In genomic region chr19:53792721-53793433, GRCh38 we compare ENCODE assay signal across 8 cellular contexts. TPM values are rescaled to one million over a fixed set of nuclear protein-coding genes. Genes with fewer than 3 reads are reported as not detected.
A peak's percentile ranks its signal among the peaks of the same experiment; 100 is the strongest.
DNase-seq lines count a peak whose midpoint lies in the region; ATAC-seq lines count a peak whose summit lies in the region.

No MANE protein-coding gene starts in this region.

- no peaks in the 10 kb centered on the region for H3K27me3 Mint-ChIP-seq in activated CD4-positive, alpha-beta memory T cell treated with anti-CD3 and anti-CD28 coated beads, Interleukin-2, amount 10 ng/mL, durations not matched to agents 7 days and 5 days
- H3K27me3 Mint-ChIP-seq in memory B cell: no peaks in the 10 kb centered on the region

- CTCF ChIA-PET in activated CD4-positive, alpha-beta memory T cell treated with anti-CD3 and anti-CD28 coated beads, Interleukin-2, amount 10 ng/mL, durations not matched to agents 7 days and 5 days (lab: Charles Lee): interaction anchor here (0.6 to 2.6 kb wide), 38 partner anchors 10 to 598 kb away, joined by 3 to 25 read pairs (median 4); no protein-coding TSS in a partner anchor

- no peak overlapping the region for H3K4me3 Mint-ChIP-seq in activated CD4-positive, alpha-beta memory T cell treated with anti-CD3 and anti-CD28 coated beads, Interleukin-2, amount 10 ng/mL, durations not matched to agents 7 days and 5 days
- H3K4me3 Mint-ChIP-seq in memory B cell: no peak overlapping the region

- H3K4me1 Mint-ChIP-seq in activated CD4-positive, alpha-beta memory T cell treated with anti-CD3 and anti-CD28 coated beads, Interleukin-2, amount 10 ng/mL, durations not matched to agents 7 days and 5 days: no peaks in the 10 kb centered on the region
- H3K4me1 Mint-ChIP-seq in memory B cell: no peaks in the 10 kb centered on the region

- peak; percentile 70 for ATAC-seq in HG03442 (IDR thresholded peaks at IDR 0.05; ENCODE audit: unreplicated experiment)
- peak; percentile 89 for ATAC-seq in memory B cell (ENCODE audit: low read depth)

- no peaks in the 10 kb centered on the region for H3K36me3 Mint-ChIP-seq in activated CD4-positive, alpha-beta memory T cell treated with anti-CD3 and anti-CD28 coated beads, Interleukin-2, amount 10 ng/mL, durations not matched to agents 7 days and 5 days (ENCODE audit: low read depth)
- no peaks in the 10 kb centered on the region for H3K36me3 Mint-ChIP-seq in memory B cell

- H3K27ac Mint-ChIP-seq in activated CD4-positive, alpha-beta memory T cell treated with anti-CD3 and anti-CD28 coated beads, Interleukin-2, amount 10 ng/mL, durations not matched to agents 7 days and 5 days: no peak overlapping the region
- no peak overlapping the region for H3K27ac Mint-ChIP-seq in memory B cell

- DNase-seq in NCI-H2081 (lab: John Stamatoyannopoulos, UW) (peak; percentile 14 to 22), NCI-H2081 treated with DMSO at 0.1 percent for 48 hours (lab: John Stamatoyannopoulos, UW) (no peak), memory B cell (ENCODE audit: low spot score in 2 of 2) (peak; percentile 44 to 63)
- DNase-seq in NK-92 treated with Interleukin-12 subunit alpha and Interleukin-12 subunit beta, amount 100 ng/mL, for 24 hours (lab: John Stamatoyannopoulos, UW): peak; percentile 58
- DNase-seq in activated CD4-positive, alpha-beta memory T cell treated with anti-CD3 and anti-CD28 coated beads, Interleukin-2, amount 10 ng/mL, durations not matched to agents 7 days and 5 days: peak; percentile 82
- peak; percentile 56 for DNase-seq in effector CD8-positive, alpha-beta T cell (lab: John Stamatoyannopoulos, UW)
- peak; percentile 52 for DNase-seq in stimulated activated CD8-positive, alpha-beta memory T cell treated with anti-CD3 and anti-CD28 coated beads, Interleukin-15, amount 100 ng/mL, for 1 hour (ENCODE audit: low read depth)

- POLR2A ChIA-PET in activated CD4-positive, alpha-beta memory T cell treated with anti-CD3 and anti-CD28 coated beads, Interleukin-2, amount 10 ng/mL, durations not matched to agents 7 days and 5 days (lab: Charles Lee): interaction anchor here (0.6 kb wide), 1 partner anchor 73 kb away, joined by 3 read pairs; no protein-coding TSS in a partner anchor

- H3K9me3 Mint-ChIP-seq in activated CD4-positive, alpha-beta memory T cell treated with anti-CD3 and anti-CD28 coated beads, Interleukin-2, amount 10 ng/mL, durations not matched to agents 7 days and 5 days: no peaks in the 10 kb centered on the region
- no peaks in the 10 kb centered on the region for H3K9me3 Mint-ChIP-seq in memory B cell

RNA-seq across cellular contexts. Expression of gene NLRP12, which starts 31.2 kb away (rescaled TPM):
- under 1 TPM in 1 of 2 experiments, not detected in 1; 0.08 TPM for total RNA-seq in activated CD4-positive, alpha-beta memory T cell treated with anti-CD3 and anti-CD28 coated beads, Interleukin-2, amount 10 ng/mL, durations not matched to agents 7 days and 5 days
